ENCODE assay signal across 8 cellular contexts in genomic region chr2:119264781-119265692, GRCh38. TPM values are rescaled to one million over a fixed set of nuclear protein-coding genes. Genes with fewer than 3 reads are reported as not detected.
DNase-seq lines count a peak whose midpoint lies in the region; ATAC-seq and TF ChIP-seq lines count a peak whose summit lies in the region.

No MANE protein-coding gene starts in this region.

- DNase-seq in NCI-H524 (lab: John Stamatoyannopoulos, UW), result peak; percentile 5 to 58
- peak; percentile 66 for DNase-seq in activated CD8-positive, alpha-beta memory T cell treated with anti-CD3 and anti-CD28 coated beads, Interleukin-2, amount 50 U/mL, for 48 hours
- DNase-seq in heart left ventricle, result peak in 2 of 5 donors; percentile 33 to 37
- peak; percentile 34 to 68 for DNase-seq in gastrocnemius medialis
- no peak for DNase-seq in cortex of kidney (lab: John Stamatoyannopoulos, UW)

- H3K9me3 ChIP-seq in DOHH2 (ENCODE audit: control insufficient read depth, insufficient read depth, low read length) (no peaks in the 10 kb centered on the region), heart left ventricle (peaks cover 0 to 7% (median 0%) of the 10 kb centered on the region in 12 donors), gastrocnemius medialis (no peaks in the 10 kb centered on the region)

- no peaks in the 10 kb centered on the region for H3K27me3 ChIP-seq in DOHH2 (ENCODE audit: control insufficient read depth, low read length)
- no peaks in the 10 kb centered on the region for H3K27me3 ChIP-seq in heart left ventricle
- H3K27me3 ChIP-seq in gastrocnemius medialis, result no peaks in the 10 kb centered on the region

- in situ Hi-C loops in gastrocnemius medialis (cut with MboI; ENCODE audit: low sequenced_read_pairs in 4 of 4), result loop anchor here in 3 of 4 donors (10.0 kb wide), 1 partner anchor 50 kb away; no protein-coding TSS in a partner anchor

- TF ChIP-seq CTCF in DOHH2 (IDR thresholded peaks at IDR 0.05; ENCODE audit: low read depth, low read length, poor library complexity, severe bottlenecking), result peak; percentile 90
- peak; percentile 52 to 82 (median 70) for TF ChIP-seq CTCF in heart left ventricle (IDR thresholded peaks at IDR 0.05)
- peak; percentile 63 to 88 (median 82) for TF ChIP-seq CTCF in gastrocnemius medialis (IDR thresholded peaks at IDR 0.05 in 4 of 5, conservative IDR thresholded peaks at IDR 0.05 in 1 of 5)

- H3K36me3 ChIP-seq in DOHH2 (ENCODE audit: control insufficient read depth, low read length) (no peaks in the 10 kb centered on the region), heart left ventricle (peaks cover 0 to 5% (median 0%) of the 10 kb centered on the region in 9 donors), gastrocnemius medialis (peaks cover 0 to 8% of the 10 kb centered on the region in 2 donors)

- H3K4me1 ChIP-seq in DOHH2 (ENCODE audit: control insufficient read depth, low read length) (peaks cover 5% of the 10 kb centered on the region; the same call in 1 of the 2 replicates), heart left ventricle (peaks cover 0 to 17% (median 0%) of the 10 kb centered on the region in 12 donors), gastrocnemius medialis (peaks cover 8% of the 10 kb centered on the region in 2 donors)

- no peaks in the 10 kb centered on the region for H3K9me2 ChIP-seq in DOHH2 (replicated peaks; ENCODE audit: control insufficient read depth, low read length)

- H3K27ac ChIP-seq in DOHH2 (ENCODE audit: low read depth, low read length), result no peak overlapping the region
- H3K27ac ChIP-seq in heart left ventricle, result no peak overlapping the region
- H3K27ac ChIP-seq in gastrocnemius medialis, result peak overlapping the region in 1 of 4 donors; percentile 12

- H3K4me2 ChIP-seq in DOHH2 (ENCODE audit: low read length), result no peak overlapping the region

- no peaks in the 10 kb centered on the region for H4K20me1 ChIP-seq in DOHH2 (ENCODE audit: control insufficient read depth, insufficient read depth, low read depth, low read length)

- intact Hi-C loops in heart left ventricle (cut with DNase I) (loop anchor here in 7 of 10 donors (1.0 to 10.0 kb wide), 4 partner anchors 43 to 254 kb away; partner anchors contain the start of gene STEAP3 (in 1 of the 7)), gastrocnemius medialis (cut with DNase I; ENCODE audit: low total_unique reads) (loop anchor here (1.0 kb wide), 1 partner anchor 47 kb away; no protein-coding TSS in a partner anchor)

- WGBS in heart left ventricle, 4 donors, result 33 to 53% (median 48%) methylated on average over 10 to 13 of the region's 13 CpGs

- H3K4me3 ChIP-seq in DOHH2 (ENCODE audit: low read length) (no peak overlapping the region), heart left ventricle (no peak overlapping the region), gastrocnemius medialis (no peak overlapping the region)

- H3K79me2 ChIP-seq in DOHH2 (ENCODE audit: control insufficient read depth, low read length), result no peaks in the 10 kb centered on the region

- no peaks in the 10 kb centered on the region for H3F3A ChIP-seq in DOHH2 (ENCODE audit: control insufficient read depth, insufficient read depth)

- TF ChIP-seq POLR2A in heart left ventricle (IDR thresholded peaks at IDR 0.05) (no peak), gastrocnemius medialis (IDR thresholded peaks at IDR 0.05) (no peak)

- ATAC-seq in GM19467 (IDR thresholded peaks at IDR 0.05; ENCODE audit: unreplicated experiment) (peak; percentile 93), HG03432 (IDR thresholded peaks at IDR 0.05; ENCODE audit: unreplicated experiment) (peak; percentile 98), heart left ventricle (peak; percentile 42 to 87 (median 82)), gastrocnemius medialis (peak; percentile 94 to 96)

RNA-seq across cellular contexts. Expression of gene STEAP3, which starts 41.4 kb away (rescaled TPM):
- 10 to 100 TPM in 6 of 9 donors, 1 to 10 TPM in 3; 6.9 to 38.5 (median 12.2) TPM for total RNA-seq in heart left ventricle
- polyA plus RNA-seq in heart left ventricle, result 1 to 10 TPM; 4.9 to 9.2 TPM
- 10 to 100 TPM; 10.1 to 21.7 (median 10.6) TPM for total RNA-seq in gastrocnemius medialis
